In the genomic region with DNA sequence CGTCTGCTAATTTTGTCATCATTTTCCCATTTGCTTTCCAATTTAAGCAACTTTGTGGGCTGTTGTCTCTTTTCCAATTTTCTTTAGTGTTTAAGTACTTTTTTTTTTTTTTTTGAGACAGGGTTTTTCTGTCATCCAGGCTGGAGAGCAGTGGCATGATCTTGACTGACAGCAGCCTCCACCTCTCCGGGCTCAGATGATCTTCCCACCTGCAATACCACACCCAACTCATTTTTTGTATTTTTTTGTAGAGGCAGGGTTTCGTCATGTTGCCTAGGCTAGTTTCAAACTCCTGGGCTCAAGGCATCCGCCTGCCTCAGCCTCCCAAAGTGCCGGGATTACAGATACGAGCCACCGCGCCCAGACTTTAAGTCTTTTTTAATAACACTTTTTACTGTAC, we compare ENCODE assay signal across 23 cellular contexts. TPM values are rescaled to one million over a fixed set of nuclear protein-coding genes. Genes with fewer than 3 reads are reported as not detected.
A peak's percentile ranks its signal among the peaks of the same experiment; 100 is the strongest.
DNase-seq lines count a peak whose midpoint lies in the region; ATAC-seq, FAIRE-seq and TF ChIP-seq lines count a peak whose summit lies in the region.
"Had no signal": no experiment of that assay in that cellular context is flagged by ENCODE, and none has a peak within 500 bp of the region (broad histone marks: within the 10 kb centered on the region; RNA-seq: fewer than 3 reads in every experiment).

No MANE protein-coding gene starts in this region.

- no peaks in the 10 kb centered on the region for H3K36me3 Mint-ChIP-seq in type B pancreatic cell
- no peaks in the 10 kb centered on the region for H3K36me3 Mint-ChIP-seq in activated naive CD8-positive, alpha-beta T cell treated with anti-CD3 and anti-CD28 coated beads, Interleukin-2, amount 50 U/mL, for 24 hours (ENCODE audit: low read depth)
- H3K36me3 Mint-ChIP-seq: CD4-positive, alpha-beta memory T cell had no signal

- H3K27me3 ChIP-seq in WERI-Rb-1 (ENCODE audit: insufficient read depth, low read depth, severe bottlenecking), result no peaks in the 10 kb centered on the region
- no peaks in the 10 kb centered on the region for H3K27me3 ChIP-seq in foreskin keratinocyte
- no peaks in the 10 kb centered on the region for H3K27me3 ChIP-seq in small intestine (ENCODE audit: control insufficient read depth in 2 of 2, insufficient read depth in 2 of 2, low read length in 2 of 2)

- H3K9me3 ChIP-seq in WERI-Rb-1 (ENCODE audit: severe bottlenecking) (no peaks in the 10 kb centered on the region), small intestine (ENCODE audit: control insufficient read depth, low read depth) (no peaks in the 10 kb centered on the region)
- H3K9me3 ChIP-seq: HAP-1 had no signal

- WGBS in small intestine, 3 donors, result 84 to 90% (median 89%) methylated on average over 8 of the region's 8 CpGs

- H3K4me1 ChIP-seq in foreskin keratinocyte (peaks cover 21% of the 10 kb centered on the region), small intestine (ENCODE audit: control insufficient read depth in 2 of 2, insufficient read depth in 1 of 2, low read depth in 1 of 2, low read length in 1 of 2) (peaks cover 0 to 3% of the 10 kb centered on the region in 2 donors)
- H3K4me1 ChIP-seq: HAP-1 had no signal

- H3K4me3 ChIP-seq in WERI-Rb-1 (ENCODE audit: low read depth, low read length) (peak overlapping the region; percentile 21), small intestine (ENCODE audit: low read depth in 1 of 2, low read length in 2 of 2) (no peak overlapping the region)
- H3K4me3 ChIP-seq: HAP-1 had no signal

- peak overlapping the region; percentile 68 for H3K27ac Mint-ChIP-seq in type B pancreatic cell
- H3K27ac Mint-ChIP-seq in activated naive CD8-positive, alpha-beta T cell treated with anti-CD3 and anti-CD28 coated beads, Interleukin-2, amount 50 U/mL, for 24 hours, result no peak overlapping the region
- H3K27ac Mint-ChIP-seq: CD4-positive, alpha-beta memory T cell; HFFc6 had no signal

- H3K9me3 Mint-ChIP-seq in type B pancreatic cell, result no peaks in the 10 kb centered on the region
- H3K9me3 Mint-ChIP-seq in activated naive CD8-positive, alpha-beta T cell treated with anti-CD3 and anti-CD28 coated beads, Interleukin-2, amount 50 U/mL, for 24 hours, result no peaks in the 10 kb centered on the region
- H3K9me3 Mint-ChIP-seq: CD4-positive, alpha-beta memory T cell; HFFc6 had no signal

- no peak for TF ChIP-seq CTCF in WERI-Rb-1 (IDR thresholded peaks at IDR 0.05; ENCODE audit: low read depth, low read length)
- TF ChIP-seq CTCF in foreskin keratinocyte (conservative IDR thresholded peaks at IDR 0.05), result no peak
- TF ChIP-seq CTCF in type B pancreatic cell (conservative IDR thresholded peaks at IDR 0.05), result no peak

- no peak for ATAC-seq in foreskin keratinocyte
- ATAC-seq in activated naive CD8-positive, alpha-beta T cell treated with anti-CD3 and anti-CD28 coated beads, Interleukin-2, amount 50 U/mL, for 24 hours, result no peak

- peaks cover 7% of the 10 kb centered on the region for H3K4me1 Mint-ChIP-seq in type B pancreatic cell (ENCODE audit: unreplicated experiment)
- H3K4me1 Mint-ChIP-seq in activated naive CD8-positive, alpha-beta T cell treated with anti-CD3 and anti-CD28 coated beads, Interleukin-2, amount 50 U/mL, for 24 hours, result peaks cover 21% of the 10 kb centered on the region

- H3K27ac ChIP-seq in WERI-Rb-1, result no peak overlapping the region
- H3K27ac ChIP-seq in foreskin keratinocyte, result peak overlapping the region; percentile 93
- no peak overlapping the region for H3K27ac ChIP-seq in small intestine (ENCODE audit: low read depth in 1 of 2, low read length in 1 of 2)

- H3K4me3 Mint-ChIP-seq in type B pancreatic cell, result no peak overlapping the region
- H3K4me3 Mint-ChIP-seq in activated naive CD8-positive, alpha-beta T cell treated with anti-CD3 and anti-CD28 coated beads, Interleukin-2, amount 50 U/mL, for 24 hours, result no peak overlapping the region
- H3K4me3 Mint-ChIP-seq: CD4-positive, alpha-beta memory T cell; HFFc6 had no signal

- peaks cover 9% of the 10 kb centered on the region for H3K27me3 Mint-ChIP-seq in type B pancreatic cell
- peaks cover 2% of the 10 kb centered on the region for H3K27me3 Mint-ChIP-seq in activated naive CD8-positive, alpha-beta T cell treated with anti-CD3 and anti-CD28 coated beads, Interleukin-2, amount 50 U/mL, for 24 hours

- H3K36me3 ChIP-seq in WERI-Rb-1 (no peaks in the 10 kb centered on the region), small intestine (ENCODE audit: control insufficient read depth in 2 of 2, insufficient read depth in 2 of 2, low read length in 2 of 2) (no peaks in the 10 kb centered on the region)
- H3K36me3 ChIP-seq: HAP-1 had no signal

- DNase-seq in WERI-Rb-1 (peak; percentile 7), foreskin keratinocyte (peak; percentile 64 to 89), type B pancreatic cell (ENCODE audit: extremely low spot score, unreplicated experiment) (no peak), activated gamma-delta T cell (lab: John Stamatoyannopoulos, UW) (no peak), small intestine (no peak)
- no peak for DNase-seq in activated naive CD8-positive, alpha-beta T cell treated with anti-CD3 and anti-CD28 coated beads, Interleukin-2, amount 50 U/mL, for 24 hours
- DNase-seq: C1 segment of cervical spinal cord; Calu3; CD4-positive, alpha-beta memory T cell; COR-L47; DMS53; DMS79 treated with DMSO at 0.1 percent for 48 hours; GF-D8; HFFc6 had no signal

- FAIRE-seq in small intestine (lab: Jason Lieb, UNC), result no peak
- FAIRE-seq: GM12891, GM18507, H54 had no signal

RNA-seq across cellular contexts. Expression of a gene that starts 26.2 kb away (rescaled TPM):
- total RNA-seq in foreskin keratinocyte (247 and 274 TPM in 2 replicates), type B pancreatic cell (ENCODE audit: low replicate concordance) (477 and 480 TPM in 2 replicates)
- polyA plus RNA-seq in foreskin keratinocyte (137 and 167 TPM in 2 replicates), small intestine (100 to 1,000 TPM; 288 to 461 (median 331) TPM)

RNA-seq across cellular contexts. Expression of a gene that starts 40.1 kb away (rescaled TPM):
- total RNA-seq in foreskin keratinocyte (not detected in 2 replicates), type B pancreatic cell (ENCODE audit: low replicate concordance) (not detected in 2 replicates)
- polyA plus RNA-seq in foreskin keratinocyte (not detected in 2 replicates), small intestine (not detected)
- total RNA-seq: A172; A673; Calu3; CD4-positive, alpha-beta memory T cell; Daoy; G401; HFFc6 had no signal
- polyA plus RNA-seq: BJ; CD4-positive, alpha-beta memory T cell had no signal

RNA-seq across cellular contexts. Expression of a gene that starts 49.1 kb away (rescaled TPM):
- 68.2 and 71.5 TPM in 2 replicates for total RNA-seq in foreskin keratinocyte
- 50.2 and 61.0 TPM in 2 replicates for polyA plus RNA-seq in foreskin keratinocyte
- total RNA-seq in type B pancreatic cell (ENCODE audit: low replicate concordance), result 33.6 and 64.2 TPM in 2 replicates
- polyA plus RNA-seq in small intestine, result 10 to 100 TPM in 1 of 3 donors, 1 to 10 TPM in 2; 9.2 to 31.8 (median 9.2) TPM

Comparison
In these comparisons a context has a peak if more than half of its experiments do, and no peak if none do; other contexts are left out.
1. DNase-seq: peak in WERI-Rb-1 (single experiment) and foreskin keratinocyte (2 of 2); none in type B pancreatic cell (single experiment), activated gamma-delta T cell (single experiment), activated naive CD8-positive, alpha-beta T cell treated with anti-CD3 and anti-CD28 coated beads, Interleukin-2, amount 50 U/mL, for 24 hours (single experiment) and small intestine (single experiment).